26 cellular contexts compared by ENCODE assay signal in the genomic region with DNA sequence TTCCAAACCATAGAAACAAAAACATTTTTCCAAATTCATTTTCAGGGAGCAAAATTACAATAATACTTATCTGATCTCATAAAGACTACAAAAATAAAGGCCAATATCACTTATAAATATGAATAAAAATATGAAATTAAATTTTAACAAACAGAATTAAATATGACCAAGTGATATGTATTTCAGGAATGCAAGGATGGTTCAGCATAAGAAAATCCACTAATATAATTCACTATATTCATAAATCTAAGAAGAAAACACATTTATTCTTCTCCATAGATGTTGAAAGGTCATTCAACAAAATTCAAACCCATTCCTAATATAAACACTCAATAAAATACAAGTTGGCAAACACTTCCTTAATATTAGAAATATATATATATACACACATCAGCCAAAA.
"Had no signal": no experiment of that assay in that cellular context is flagged by ENCODE, and none has a peak within 500 bp of the region (broad histone marks: within the 10 kb centered on the region; RNA-seq: fewer than 3 reads in every experiment).

No MANE protein-coding gene starts in this region.

- H3K4me1 ChIP-seq: left ventricle myocardium inferior, right atrium auricular region, right lobe of liver, stomach, testis, thyroid gland, transverse colon, upper lobe of left lung, vagina had no signal

- DNase-seq: islet precursor cell; left ventricle myocardium inferior; mesendoderm; naive B cell; natural killer cell; nephron progenitor cell; occipital lobe; right lobe of liver; stimulated activated CD4-positive, alpha-beta T cell treated with anti-CD3 and anti-CD28 coated beads, Interleukin-12 subunit alpha, Interleukin-12 subunit beta, amount 100 ng/mL, for 4 hours; stimulated activated CD4-positive, alpha-beta T cell treated with anti-CD3 and anti-CD28 coated beads, Interleukin-15, amount 100 ng/mL, for 24 hours; stimulated activated CD4-positive, alpha-beta T cell treated with anti-CD3 and anti-CD28 coated beads, Interleukin-2, amount 100 ng/mL, for 24 hours; stimulated activated CD4-positive, alpha-beta T cell treated with anti-CD3 and anti-CD28 coated beads, Interleukin-4, amount 100 ng/mL, for 1 hour; stimulated activated naive B cell treated with anti-CD40 and anti-IgM and Interleukin-4, amounts not matched to agents 10 μg/mL and 1 μg/mL and 100 μg/mL, for 72 hours; stimulated activated naive CD8-positive, alpha-beta T cell treated with anti-CD3 and anti-CD28 coated beads, Interleukin-15, Interleukin-2, amounts not matched to agents 100 U/mL and 50 U/mL, for 24 hours; stomach; testis; thyroid gland; transverse colon; upper lobe of left lung had no signal

- H2AFZ ChIP-seq: neural progenitor cell had no signal

- H3K4me1 Mint-ChIP-seq: mesothelial cell of epicardium, nephron progenitor cell had no signal

- H3K36me3 ChIP-seq: neutrophil, right atrium auricular region, right lobe of liver, thyroid gland, upper lobe of left lung had no signal

- H3K9ac ChIP-seq: neural progenitor cell had no signal

- H3K27ac ChIP-seq: left ventricle myocardium inferior, neural progenitor cell, neutrophil, right atrium auricular region, right lobe of liver, stomach, testis, thyroid gland, transverse colon, upper lobe of left lung, vagina had no signal

- H3K27me3 ChIP-seq: neural progenitor cell, neutrophil, right atrium auricular region, right lobe of liver, stomach, testis, thyroid gland, transverse colon, upper lobe of left lung, vagina had no signal

- H3K27me3 Mint-ChIP-seq: naive B cell; progenitor cell of endocrine pancreas; stimulated activated naive B cell treated with anti-CD40 and anti-IgM and Interleukin-4, amounts not matched to agents 10 μg/mL and 1 μg/mL and 100 μg/mL, for 72 hours had no signal

- ATAC-seq: natural killer cell; right lobe of liver; stimulated activated naive B cell treated with anti-CD40 and anti-IgM and Interleukin-4, amounts not matched to agents 10 μg/mL and 1 μg/mL and 100 μg/mL, for 72 hours; stimulated activated naive CD8-positive, alpha-beta T cell treated with anti-CD3 and anti-CD28 coated beads, Interleukin-15, Interleukin-2, amounts not matched to agents 100 U/mL and 50 U/mL, for 24 hours had no signal

- H3K4me2 ChIP-seq: neural progenitor cell had no signal

- H3K4me3 Mint-ChIP-seq: mesothelial cell of epicardium; naive B cell; natural killer cell; nephron progenitor cell; neural progenitor cell; stimulated activated naive B cell treated with anti-CD40 and anti-IgM and Interleukin-4, amounts not matched to agents 10 μg/mL and 1 μg/mL and 100 μg/mL, for 72 hours had no signal

- H3K27ac Mint-ChIP-seq: mesothelial cell of epicardium; natural killer cell; neural progenitor cell; progenitor cell of endocrine pancreas; stimulated activated naive B cell treated with anti-CD40 and anti-IgM and Interleukin-4, amounts not matched to agents 10 μg/mL and 1 μg/mL and 100 μg/mL, for 72 hours had no signal

- H3K9me3 ChIP-seq: neutrophil, right lobe of liver, testis, thyroid gland, vagina had no signal

- H3K4me3 ChIP-seq: left ventricle myocardium inferior, lung, neural progenitor cell, right atrium auricular region, right lobe of liver, stomach, testis, thyroid gland, transverse colon, upper lobe of left lung, vagina had no signal
